Comparison of ENCODE assay signal across 17 cellular contexts in genomic region chrX:115622534-115622933, GRCh38.
"Had no signal": no experiment of that assay in that cellular context is flagged by ENCODE, and none has a peak within 500 bp of the region (broad histone marks: within the 10 kb centered on the region; RNA-seq: fewer than 3 reads in every experiment).

No MANE protein-coding gene starts in this region.

- H3K4me1 Mint-ChIP-seq: T-cell had no signal

- H3K9me3 Mint-ChIP-seq: activated CD4-positive, alpha-beta memory T cell treated with anti-CD3 and anti-CD28 coated beads for 36 hours; activated T-helper 1 cell treated with anti-CD3 and anti-CD28 coated beads, Interleukin-12 subunit alpha, Interleukin-12 subunit beta, Interleukin-2, Interleukin-4 antibody, amounts not matched to agents 30 ng/mL and 10 ng/mL and 1 ng/mL, durations not matched to agents 14 hours and 24 hours and 36 hours; effector memory CD8-positive, alpha-beta T cell; nephron progenitor cell; T-cell; WTC11 had no signal

- H3K4me3 ChIP-seq: stomach, upper lobe of right lung had no signal

- H3K4me1 ChIP-seq: upper lobe of right lung had no signal

- H3K9me3 ChIP-seq: stomach, upper lobe of right lung had no signal

- H3K27ac ChIP-seq: stomach, upper lobe of right lung had no signal

- H3K27me3 Mint-ChIP-seq: activated CD4-positive, alpha-beta memory T cell treated with anti-CD3 and anti-CD28 coated beads for 36 hours; effector memory CD8-positive, alpha-beta T cell had no signal

- H3K4me3 Mint-ChIP-seq: activated CD4-positive, alpha-beta memory T cell treated with anti-CD3 and anti-CD28 coated beads for 36 hours; activated CD4-positive, alpha-beta T cell treated with anti-CD3 and anti-CD28 coated beads for 36 hours; activated T-helper 1 cell treated with anti-CD3 and anti-CD28 coated beads, Interleukin-12 subunit alpha, Interleukin-12 subunit beta, Interleukin-2, Interleukin-4 antibody, amounts not matched to agents 30 ng/mL and 10 ng/mL and 1 ng/mL, durations not matched to agents 14 hours and 24 hours and 36 hours; effector memory CD8-positive, alpha-beta T cell; nephron progenitor cell; T-cell; WTC11 had no signal

- H3K36me3 ChIP-seq: upper lobe of right lung had no signal

- DNase-seq: activated CD4-positive, alpha-beta memory T cell treated with anti-CD3 and anti-CD28 coated beads for 36 hours; activated CD4-positive, alpha-beta T cell treated with anti-CD3 and anti-CD28 coated beads for 36 hours; activated naive CD4-positive, alpha-beta T cell treated with Interleukin-2 at 50 U/mL for 16 hours; activated T-cell treated with anti-CD3 and anti-CD28 coated beads for 4 hours; dermis blood vessel endothelial cell; effector memory CD8-positive, alpha-beta T cell; hypothalamus; islet precursor cell; nephron progenitor cell; nucleus accumbens; stimulated activated CD4-positive, alpha-beta T cell treated with anti-CD3 and anti-CD28 coated beads, Interleukin-4, amount 100 ng/mL, for 1 hour; stomach; T-cell; upper lobe of right lung had no signal

- H3K27me3 ChIP-seq: stomach, upper lobe of right lung had no signal

- H3K36me3 Mint-ChIP-seq: activated CD4-positive, alpha-beta memory T cell treated with anti-CD3 and anti-CD28 coated beads for 36 hours; T-cell had no signal

- H3K27ac Mint-ChIP-seq: activated CD4-positive, alpha-beta memory T cell treated with anti-CD3 and anti-CD28 coated beads for 36 hours; activated CD4-positive, alpha-beta T cell treated with anti-CD3 and anti-CD28 coated beads for 36 hours; activated T-helper 1 cell treated with anti-CD3 and anti-CD28 coated beads, Interleukin-12 subunit alpha, Interleukin-12 subunit beta, Interleukin-2, Interleukin-4 antibody, amounts not matched to agents 30 ng/mL and 10 ng/mL and 1 ng/mL, durations not matched to agents 14 hours and 24 hours and 36 hours; effector memory CD8-positive, alpha-beta T cell; nephron progenitor cell; T-cell; WTC11 had no signal

- ATAC-seq: activated CD4-positive, alpha-beta T cell treated with anti-CD3 and anti-CD28 coated beads for 36 hours; effector memory CD8-positive, alpha-beta T cell; SK-N-SH treated with all-trans-retinoic acid at 6 μM for 48 hours; T-cell; upper lobe of right lung; WTC11 had no signal
